ENCODE assay signal across 3 cellular contexts in genomic region chr4:40261246-40262078, GRCh38.
TF ChIP-seq lines count a peak whose summit lies in the region.

No MANE protein-coding gene starts in this region.

TF ChIP-seq in GM23338, 12 proteins besides CTCF, POLR2A, EP300 and RAD21 (continues in another document):
- TF ChIP-seq REST (IDR thresholded peaks at IDR 0.05; ENCODE audit: unreplicated experiment) (no peak), CREB1 (CRISPR knock-in tag; IDR thresholded peaks at IDR 0.05; ENCODE audit: low read depth) (no peak), JUNB (IDR thresholded peaks at IDR 0.05; ENCODE audit: unreplicated experiment) (no peak), EZH2 (IDR thresholded peaks at IDR 0.05; ENCODE audit: low read depth, unreplicated experiment) (no peak), ETS1 (IDR thresholded peaks at IDR 0.05) (no peak), ZNF114 (CRISPR knock-in tag; IDR thresholded peaks at IDR 0.05) (no peak), EZH2phosphoT487 (IDR thresholded peaks at IDR 0.05; ENCODE audit: unreplicated experiment) (no peak), ZNF331 (CRISPR knock-in tag; IDR thresholded peaks at IDR 0.05; ENCODE audit: low read depth) (no peak), NANOG (IDR thresholded peaks at IDR 0.05; ENCODE audit: borderline replicate concordance) (no peak)

TF ChIP-seq in WTC11, 78 proteins besides CTCF, POLR2A, EP300 and RAD21:
- TF ChIP-seq USF2 (CRISPR knock-in tag; IDR thresholded peaks at IDR 0.05) (no peak), CREB1 (CRISPR knock-in tag; IDR thresholded peaks at IDR 0.05) (no peak), FOXK1 (CRISPR knock-in tag; IDR thresholded peaks at IDR 0.05) (no peak), NR2C2 (CRISPR knock-in tag; IDR thresholded peaks at IDR 0.05) (no peak), TEAD1 (CRISPR knock-in tag; IDR thresholded peaks at IDR 0.05) (no peak)

TF ChIP-seq in HepG2, 621 proteins besides CTCF, POLR2A, EP300 and RAD21:
- TF ChIP-seq ZNF607 (CRISPR knock-in tag; IDR thresholded peaks at IDR 0.05; ENCODE audit: borderline replicate concordance) (no peak), PATZ1 (CRISPR knock-in tag; IDR thresholded peaks at IDR 0.05) (peak; percentile 66), RBM22 (optimal IDR thresholded peaks at IDR 0.05; ENCODE audit: low read length) (no peak), SOX13 (IDR thresholded peaks at IDR 0.05) (no peak), SOX13 (CRISPR knock-in tag; conservative IDR thresholded peaks at IDR 0.05 in 1 of 2, IDR thresholded peaks at IDR 0.05 in 1 of 2) (peak in 1 of 2 experiments; percentile 59; a peak in 2 of 4 replicates), NR3C1 (CRISPR knock-in tag; IDR thresholded peaks at IDR 0.05) (no peak), ZNF253 (CRISPR knock-in tag; IDR thresholded peaks at IDR 0.05; ENCODE audit: borderline replicate concordance) (peak; percentile 97), SIN3B (IDR thresholded peaks at IDR 0.05; ENCODE audit: low read length) (no peak), CBX1 (IDR thresholded peaks at IDR 0.05; ENCODE audit: low read depth) (no peak), PAX8 (CRISPR knock-in tag; IDR thresholded peaks at IDR 0.05; ENCODE audit: borderline replicate concordance) (no peak), ZNF24 (IDR thresholded peaks at IDR 0.05) (peak; percentile 55; the same call in 1 of the 2 replicates), ZFP1 (CRISPR knock-in tag; IDR thresholded peaks at IDR 0.05) (no peak), ZNF460 (CRISPR knock-in tag; IDR thresholded peaks at IDR 0.05; ENCODE audit: borderline replicate concordance) (no peak), GATAD1 (CRISPR knock-in tag; IDR thresholded peaks at IDR 0.05) (no peak), ZBTB26 (CRISPR knock-in tag; IDR thresholded peaks at IDR 0.05; ENCODE audit: borderline replicate concordance) (peak; percentile 76; the same call in 1 of the 2 replicates), SOX6 (IDR thresholded peaks at IDR 0.05) (no peak), SOX6 (CRISPR knock-in tag; IDR thresholded peaks at IDR 0.05) (peak; percentile 74), JUN (CRISPR knock-in tag; IDR thresholded peaks at IDR 0.05) (no peak), ZNF589 (CRISPR knock-in tag; conservative IDR thresholded peaks at IDR 0.05) (no peak), SUZ12 (IDR thresholded peaks at IDR 0.05; ENCODE audit: low read depth, low read length) (no peak)
- TF ChIP-seq, protein P1, sequence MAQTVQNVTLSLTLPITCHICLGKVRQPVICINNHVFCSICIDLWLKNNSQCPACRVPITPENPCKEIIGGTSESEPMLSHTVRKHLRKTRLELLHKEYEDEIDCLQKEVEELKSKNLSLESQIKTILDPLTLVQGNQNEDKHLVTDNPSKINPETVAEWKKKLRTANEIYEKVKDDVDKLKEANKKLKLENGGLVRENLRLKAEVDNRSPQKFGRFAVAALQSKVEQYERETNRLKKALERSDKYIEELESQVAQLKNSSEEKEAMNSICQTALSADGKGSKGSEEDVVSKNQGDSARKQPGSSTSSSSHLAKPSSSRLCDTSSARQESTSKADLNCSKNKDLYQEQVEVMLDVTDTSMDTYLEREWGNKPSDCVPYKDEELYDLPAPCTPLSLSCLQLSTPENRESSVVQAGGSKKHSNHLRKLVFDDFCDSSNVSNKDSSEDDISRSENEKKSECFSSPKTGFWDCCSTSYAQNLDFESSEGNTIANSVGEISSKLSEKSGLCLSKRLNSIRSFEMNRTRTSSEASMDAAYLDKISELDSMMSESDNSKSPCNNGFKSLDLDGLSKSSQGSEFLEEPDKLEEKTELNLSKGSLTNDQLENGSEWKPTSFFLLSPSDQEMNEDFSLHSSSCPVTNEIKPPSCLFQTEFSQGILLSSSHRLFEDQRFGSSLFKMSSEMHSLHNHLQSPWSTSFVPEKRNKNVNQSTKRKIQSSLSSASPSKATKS (CRISPR knock-in tag; IDR thresholded peaks at IDR 0.05): no peak
- TF ChIP-seq, protein P2, sequence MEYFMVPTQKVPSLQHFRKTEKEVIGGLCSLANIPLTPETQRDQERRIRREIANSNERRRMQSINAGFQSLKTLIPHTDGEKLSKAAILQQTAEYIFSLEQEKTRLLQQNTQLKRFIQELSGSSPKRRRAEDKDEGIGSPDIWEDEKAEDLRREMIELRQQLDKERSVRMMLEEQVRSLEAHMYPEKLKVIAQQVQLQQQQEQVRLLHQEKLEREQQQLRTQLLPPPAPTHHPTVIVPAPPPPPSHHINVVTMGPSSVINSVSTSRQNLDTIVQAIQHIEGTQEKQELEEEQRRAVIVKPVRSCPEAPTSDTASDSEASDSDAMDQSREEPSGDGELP (IDR thresholded peaks at IDR 0.05; ENCODE audit: borderline replicate concordance, low read depth): no peak
- TF ChIP-seq, protein P3, sequence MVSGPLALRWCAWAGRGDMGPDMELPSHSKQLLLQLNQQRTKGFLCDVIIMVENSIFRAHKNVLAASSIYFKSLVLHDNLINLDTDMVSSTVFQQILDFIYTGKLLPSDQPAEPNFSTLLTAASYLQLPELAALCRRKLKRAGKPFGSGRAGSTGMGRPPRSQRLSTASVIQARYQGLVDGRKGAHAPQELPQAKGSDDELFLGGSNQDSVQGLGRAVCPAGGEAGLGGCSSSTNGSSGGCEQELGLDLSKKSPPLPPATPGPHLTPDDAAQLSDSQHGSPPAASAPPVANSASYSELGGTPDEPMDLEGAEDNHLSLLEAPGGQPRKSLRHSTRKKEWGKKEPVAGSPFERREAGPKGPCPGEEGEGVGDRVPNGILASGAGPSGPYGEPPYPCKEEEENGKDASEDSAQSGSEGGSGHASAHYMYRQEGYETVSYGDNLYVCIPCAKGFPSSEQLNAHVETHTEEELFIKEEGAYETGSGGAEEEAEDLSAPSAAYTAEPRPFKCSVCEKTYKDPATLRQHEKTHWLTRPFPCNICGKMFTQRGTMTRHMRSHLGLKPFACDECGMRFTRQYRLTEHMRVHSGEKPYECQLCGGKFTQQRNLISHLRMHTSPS (CRISPR knock-in tag; IDR thresholded peaks at IDR 0.05; ENCODE audit: low read depth): no peak
